In the genomic region with DNA sequence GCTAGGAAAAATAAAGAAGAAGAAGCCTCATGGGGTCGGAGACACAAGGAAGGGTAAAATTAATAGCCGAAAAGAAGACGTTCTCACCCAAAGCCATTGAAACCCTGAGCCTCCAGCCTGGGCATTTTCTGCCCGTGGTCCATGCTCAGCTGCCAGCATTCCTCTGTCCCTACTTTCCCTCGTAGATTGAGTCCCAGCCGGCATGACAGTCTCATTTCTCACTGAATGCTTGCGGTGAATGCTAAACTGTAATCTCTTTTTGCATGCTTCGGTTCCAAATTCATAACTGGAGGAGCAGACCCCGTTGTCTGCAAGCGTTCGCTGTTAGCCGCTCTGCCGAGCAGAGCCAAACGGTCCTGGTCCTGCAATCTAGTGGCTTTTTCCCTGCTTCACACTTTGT, we compare ENCODE assay signal across 11 cellular contexts.
"Had no signal": no experiment of that assay in that cellular context is flagged by ENCODE, and none has a peak within 500 bp of the region (broad histone marks: within the 10 kb centered on the region; RNA-seq: fewer than 3 reads in every experiment).

No MANE protein-coding gene starts in this region.

- ATAC-seq: natural killer cell treated with Interleukin-12 subunit alpha and Interleukin-12 subunit beta and Interleukin-15 and Interleukin-18, amount 100 ng/mL, for 72 hours; sciatic nerve had no signal

- H3K27me3 Mint-ChIP-seq: activated CD4-positive, alpha-beta T cell treated with anti-CD3 and anti-CD28 coated beads, Interleukin-2, amount 10 ng/mL, durations not matched to agents 24 days and 14 days; activated naive CD8-positive, alpha-beta T cell treated with anti-CD3 and anti-CD28 coated beads, Interleukin-2, amount 10 ng/mL, durations not matched to agents 7 days and 5 days had no signal

- H3K27ac Mint-ChIP-seq: activated CD4-positive, alpha-beta T cell treated with anti-CD3 and anti-CD28 coated beads, Interleukin-2, amount 10 ng/mL, durations not matched to agents 24 days and 14 days; activated naive CD8-positive, alpha-beta T cell treated with anti-CD3 and anti-CD28 coated beads, Interleukin-2, amount 10 ng/mL, durations not matched to agents 7 days and 5 days; natural killer cell treated with Interleukin-12 subunit alpha and Interleukin-12 subunit beta and Interleukin-15 and Interleukin-18, amount 100 ng/mL, for 72 hours had no signal

- H3K36me3 ChIP-seq: left ventricle myocardium inferior had no signal

- H3K9me3 Mint-ChIP-seq: activated CD4-positive, alpha-beta T cell treated with anti-CD3 and anti-CD28 coated beads, Interleukin-2, amount 10 ng/mL, durations not matched to agents 24 days and 14 days; natural killer cell treated with Interleukin-12 subunit alpha and Interleukin-12 subunit beta and Interleukin-15 and Interleukin-18, amount 100 ng/mL, for 72 hours had no signal

- H3K27ac ChIP-seq: left ventricle myocardium inferior had no signal

- H3K9me3 ChIP-seq: left ventricle myocardium inferior had no signal

- H3K4me3 Mint-ChIP-seq: activated CD4-positive, alpha-beta T cell treated with anti-CD3 and anti-CD28 coated beads, Interleukin-2, amount 10 ng/mL, durations not matched to agents 24 days and 14 days; activated naive CD8-positive, alpha-beta T cell treated with anti-CD3 and anti-CD28 coated beads, Interleukin-2, amount 10 ng/mL, durations not matched to agents 7 days and 5 days; natural killer cell treated with Interleukin-12 subunit alpha and Interleukin-12 subunit beta and Interleukin-15 and Interleukin-18, amount 100 ng/mL, for 72 hours had no signal

- H3K4me3 ChIP-seq: left ventricle myocardium inferior had no signal

- H3K36me3 Mint-ChIP-seq: natural killer cell treated with Interleukin-12 subunit alpha and Interleukin-12 subunit beta and Interleukin-15 and Interleukin-18, amount 100 ng/mL, for 72 hours had no signal

- DNase-seq: activated CD4-positive, alpha-beta T cell treated with anti-CD3 and anti-CD28 coated beads, Interleukin-2, amount 10 ng/mL, durations not matched to agents 24 days and 14 days; activated CD4-positive, CD25-positive, alpha-beta regulatory T cell; activated gamma-delta T cell treated with Interleukin-2 at 50 U/mL for 16 hours; activated naive CD8-positive, alpha-beta T cell treated with anti-CD3 and anti-CD28 coated beads, Interleukin-2, amount 10 ng/mL, durations not matched to agents 7 days and 5 days; left ventricle myocardium inferior; mesenchymal stem cell; occipital lobe; stimulated activated CD4-positive, alpha-beta T cell treated with anti-CD3 and anti-CD28 coated beads, Interleukin-12 subunit alpha, Interleukin-12 subunit beta, amount 100 ng/mL, for 4 hours; stimulated activated CD4-positive, alpha-beta T cell treated with anti-CD3 and anti-CD28 coated beads, Interleukin-2, amount 100 ng/mL, for 24 hours had no signal
